Comparison of ENCODE assay signal across 8 cellular contexts in the genomic region with DNA sequence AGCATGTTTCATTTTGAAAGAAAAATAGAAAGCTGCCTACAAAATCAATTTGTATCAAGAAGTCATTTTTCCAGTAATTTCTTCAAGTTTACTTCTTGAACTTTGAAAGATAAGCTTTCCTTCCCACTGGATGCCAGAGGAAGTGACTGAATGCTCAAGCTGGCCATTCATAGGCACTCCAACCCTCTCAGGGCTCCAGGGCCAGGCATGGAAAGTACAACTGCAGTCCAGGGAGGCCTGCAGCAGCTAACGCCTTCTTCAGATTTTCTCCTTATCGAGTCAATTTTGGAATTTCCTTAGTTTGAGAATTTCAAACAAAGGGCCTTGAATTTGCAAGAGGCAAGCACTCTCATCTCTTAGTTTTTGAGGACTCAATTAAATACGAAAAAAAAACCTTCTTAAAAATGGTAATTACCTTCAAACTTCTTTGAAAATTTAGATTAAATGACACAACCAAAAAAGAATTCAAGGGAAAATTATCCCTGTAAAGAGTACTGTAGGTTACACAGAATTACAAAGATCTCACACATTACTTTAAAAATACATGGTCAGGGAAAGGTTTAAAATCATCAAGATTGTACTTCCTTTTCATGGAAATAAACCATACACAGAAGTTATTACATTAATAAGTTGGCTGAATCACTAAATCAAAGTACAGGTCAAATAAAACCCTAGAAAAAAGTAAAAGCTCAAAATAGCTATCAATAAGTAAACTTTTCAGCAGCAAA. TPM values are rescaled to one million over a fixed set of nuclear protein-coding genes. Genes with fewer than 3 reads are reported as not detected.
DNase-seq lines count a peak whose midpoint lies in the region; ATAC-seq lines count a peak whose summit lies in the region.

No MANE protein-coding gene starts in this region.

- H3K4me3 ChIP-seq in right cardiac atrium (ENCODE audit: low read length): peak overlapping the region; percentile 86

- peaks cover 54% of the 10 kb centered on the region for H3K4me1 Mint-ChIP-seq in activated CD8-positive, alpha-beta memory T cell treated with anti-CD3 and anti-CD28 coated beads, Interleukin-2, amount 10 ng/mL, durations not matched to agents 7 days and 5 days
- peaks cover 60% of the 10 kb centered on the region for H3K4me1 Mint-ChIP-seq in activated CD4-positive, alpha-beta memory T cell treated with anti-CD3 and anti-CD28 coated beads for 36 hours (ENCODE audit: low read depth)
- peaks cover 28 to 50% of the 10 kb centered on the region in 2 donors for H3K4me1 Mint-ChIP-seq in stimulated activated naive B cell treated with anti-CD40 and anti-IgM and Interleukin-4, amounts not matched to agents 10 μg/mL and 1 μg/mL and 100 μg/mL, for 72 hours

- CTCF ChIA-PET in activated CD8-positive, alpha-beta memory T cell treated with anti-CD3 and anti-CD28 coated beads, Interleukin-2, amount 10 ng/mL, durations not matched to agents 7 days and 5 days (lab: Charles Lee): interaction anchor here (2.1 to 3.7 kb wide), 2 partner anchors 9 to 349 kb away, joined by 6 to 16 read pairs; no protein-coding TSS in a partner anchor
- CTCF ChIA-PET in activated CD4-positive, alpha-beta memory T cell treated with anti-CD3 and anti-CD28 coated beads for 36 hours (lab: Charles Lee): interaction anchor here (0.7 to 2.2 kb wide), 6 partner anchors 8 to 363 kb away, joined by 3 to 13 read pairs (median 4); no protein-coding TSS in a partner anchor

- intact Hi-C loops in activated CD4-positive, alpha-beta memory T cell treated with anti-CD3 and anti-CD28 coated beads for 36 hours (cut with micrococcal nuclease): no loop called here
- intact Hi-C loops in right cardiac atrium (cut with DNase I): no loop called here

- peak overlapping the region; percentile 96 for H3K27ac Mint-ChIP-seq in activated CD8-positive, alpha-beta memory T cell treated with anti-CD3 and anti-CD28 coated beads, Interleukin-2, amount 10 ng/mL, durations not matched to agents 7 days and 5 days
- peak overlapping the region; percentile 86 for H3K27ac Mint-ChIP-seq in activated CD4-positive, alpha-beta memory T cell treated with anti-CD3 and anti-CD28 coated beads for 36 hours
- no peak overlapping the region for H3K27ac Mint-ChIP-seq in stimulated activated naive B cell treated with anti-CD40 and anti-IgM and Interleukin-4, amounts not matched to agents 10 μg/mL and 1 μg/mL and 100 μg/mL, for 72 hours

- DNase-seq in activated CD8-positive, alpha-beta memory T cell treated with anti-CD3 and anti-CD28 coated beads, Interleukin-2, amount 10 ng/mL, durations not matched to agents 7 days and 5 days: no peak
- no peak for DNase-seq in activated CD8-positive, alpha-beta memory T cell treated with anti-CD3 and anti-CD28 coated beads for 24 hours
- no peak for DNase-seq in activated CD4-positive, alpha-beta memory T cell treated with anti-CD3 and anti-CD28 coated beads for 36 hours
- DNase-seq in right cardiac atrium: peak; percentile 61 to 81 (median 74)
- DNase-seq in stimulated activated naive B cell treated with anti-CD40 and anti-IgM and Interleukin-4, amounts not matched to agents 10 μg/mL and 1 μg/mL and 100 μg/mL, for 72 hours: no peak

- no peaks in the 10 kb centered on the region for H3K9me3 ChIP-seq in right cardiac atrium (ENCODE audit: control insufficient read depth, low read length)

- H3K27ac ChIP-seq in right cardiac atrium (ENCODE audit: low read length): no peak overlapping the region

- POLR2A ChIA-PET in activated CD4-positive, alpha-beta memory T cell treated with anti-CD3 and anti-CD28 coated beads for 36 hours (lab: Charles Lee): interaction anchor here (0.8 to 2.2 kb wide), 2 partner anchors 8 to 266 kb away, joined by 3 to 12 read pairs; no protein-coding TSS in a partner anchor

- peaks cover 8% of the 10 kb centered on the region for H3K4me1 ChIP-seq in right cardiac atrium (ENCODE audit: control insufficient read depth, insufficient read depth, low read length)

- 34% methylated on average over 3 of the region's 3 CpGs for WGBS in right cardiac atrium

- H3K27me3 Mint-ChIP-seq in activated CD8-positive, alpha-beta memory T cell treated with anti-CD3 and anti-CD28 coated beads, Interleukin-2, amount 10 ng/mL, durations not matched to agents 7 days and 5 days: no peaks in the 10 kb centered on the region
- H3K27me3 Mint-ChIP-seq in activated CD4-positive, alpha-beta memory T cell treated with anti-CD3 and anti-CD28 coated beads for 36 hours: no peaks in the 10 kb centered on the region
- no peaks in the 10 kb centered on the region for H3K27me3 Mint-ChIP-seq in stimulated activated naive B cell treated with anti-CD40 and anti-IgM and Interleukin-4, amounts not matched to agents 10 μg/mL and 1 μg/mL and 100 μg/mL, for 72 hours

- peak overlapping the region; percentile 95 for H3K4me3 Mint-ChIP-seq in activated CD8-positive, alpha-beta memory T cell treated with anti-CD3 and anti-CD28 coated beads, Interleukin-2, amount 10 ng/mL, durations not matched to agents 7 days and 5 days
- H3K4me3 Mint-ChIP-seq in activated CD4-positive, alpha-beta memory T cell treated with anti-CD3 and anti-CD28 coated beads for 36 hours: peak overlapping the region; percentile 89
- H3K4me3 Mint-ChIP-seq in stimulated activated naive B cell treated with anti-CD40 and anti-IgM and Interleukin-4, amounts not matched to agents 10 μg/mL and 1 μg/mL and 100 μg/mL, for 72 hours: peak overlapping the region; percentile 88

- peaks cover 6% of the 10 kb centered on the region for H3K36me3 Mint-ChIP-seq in activated CD8-positive, alpha-beta memory T cell treated with anti-CD3 and anti-CD28 coated beads, Interleukin-2, amount 10 ng/mL, durations not matched to agents 7 days and 5 days
- H3K36me3 Mint-ChIP-seq in activated CD4-positive, alpha-beta memory T cell treated with anti-CD3 and anti-CD28 coated beads for 36 hours: peaks cover 2% of the 10 kb centered on the region
- peaks cover 3 to 11% of the 10 kb centered on the region in 2 donors for H3K36me3 Mint-ChIP-seq in stimulated activated naive B cell treated with anti-CD40 and anti-IgM and Interleukin-4, amounts not matched to agents 10 μg/mL and 1 μg/mL and 100 μg/mL, for 72 hours

- H3K9me3 Mint-ChIP-seq in activated CD8-positive, alpha-beta memory T cell treated with anti-CD3 and anti-CD28 coated beads, Interleukin-2, amount 10 ng/mL, durations not matched to agents 7 days and 5 days (ENCODE audit: low read depth): no peaks in the 10 kb centered on the region
- no peaks in the 10 kb centered on the region for H3K9me3 Mint-ChIP-seq in activated CD4-positive, alpha-beta memory T cell treated with anti-CD3 and anti-CD28 coated beads for 36 hours
- H3K9me3 Mint-ChIP-seq in stimulated activated naive B cell treated with anti-CD40 and anti-IgM and Interleukin-4, amounts not matched to agents 10 μg/mL and 1 μg/mL and 100 μg/mL, for 72 hours: no peaks in the 10 kb centered on the region

- ATAC-seq in activated CD8-positive, alpha-beta memory T cell treated with anti-CD3 and anti-CD28 coated beads, Interleukin-2, amount 10 ng/mL, durations not matched to agents 7 days and 5 days: no peak
- ATAC-seq in right cardiac atrium (no peak), HG03280 (IDR thresholded peaks at IDR 0.05; ENCODE audit: unreplicated experiment) (no peak), GM21529 (IDR thresholded peaks at IDR 0.05; ENCODE audit: unreplicated experiment) (no peak), HG02678 (IDR thresholded peaks at IDR 0.05; ENCODE audit: unreplicated experiment) (no peak)
- ATAC-seq in stimulated activated naive B cell treated with anti-CD40 and anti-IgM and Interleukin-4, amounts not matched to agents 10 μg/mL and 1 μg/mL and 100 μg/mL, for 72 hours (replicated peaks): no peak

- H3K27me3 ChIP-seq in right cardiac atrium (ENCODE audit: control insufficient read depth, insufficient read depth): no peaks in the 10 kb centered on the region

RNA-seq across cellular contexts. Expression of gene UBP1, which starts 2.5 kb away (rescaled TPM):
- total RNA-seq in activated CD8-positive, alpha-beta memory T cell treated with anti-CD3 and anti-CD28 coated beads, Interleukin-2, amount 10 ng/mL, durations not matched to agents 7 days and 5 days: 10 to 100 TPM; 60.5 to 71.8 TPM
- total RNA-seq in activated CD4-positive, alpha-beta memory T cell treated with anti-CD3 and anti-CD28 coated beads for 36 hours: 10 to 100 TPM; 52.6 to 53.2 TPM
- total RNA-seq in right cardiac atrium: 10 to 100 TPM; 41.6 to 47.4 (median 45.8) TPM
- 22.4 TPM for polyA plus RNA-seq in right cardiac atrium

Comparison
In these comparisons a context has a peak if more than half of its experiments do, and no peak if none do; other contexts are left out.
1. DNase-seq: peak in right cardiac atrium (3 of 3); none in activated CD8-positive, alpha-beta memory T cell treated with anti-CD3 and anti-CD28 coated beads, Interleukin-2, amount 10 ng/mL, durations not matched to agents 7 days and 5 days (single experiment), activated CD8-positive, alpha-beta memory T cell treated with anti-CD3 and anti-CD28 coated beads for 24 hours (single experiment), activated CD4-positive, alpha-beta memory T cell treated with anti-CD3 and anti-CD28 coated beads for 36 hours (single experiment) and stimulated activated naive B cell treated with anti-CD40 and anti-IgM and Interleukin-4, amounts not matched to agents 10 μg/mL and 1 μg/mL and 100 μg/mL, for 72 hours (single experiment).
2. Peak in every context shown above with its lines, with median percentiles within 50 percentile points of each other: H3K4me3 Mint-ChIP-seq.